1 cellular context compared by ENCODE assay signal in genomic region chr5:177311723-177312648, GRCh38.
TF ChIP-seq lines count a peak whose summit lies in the region.

Gene MXD3 (minus strand): TSS chr5:177311898. CDS start chr5:177311830, 68 bp downstream.

TF ChIP-seq in K562, 482 proteins besides CTCF, POLR2A, EP300 and RAD21 (continued from another document and continues in another):
- no peak for TF ChIP-seq ZMIZ1 (IDR thresholded peaks at IDR 0.05; ENCODE audit: low read depth in 2 of 2, low read length in 2 of 2)
- TF ChIP-seq ZNF551 (CRISPR knock-in tag; IDR thresholded peaks at IDR 0.05), result no peak
- TF ChIP-seq ZBTB43 (CRISPR knock-in tag; IDR thresholded peaks at IDR 0.05), result 0 out of 2 replicates have a peak, but pooled peaks have one; percentile 59
- no peak for TF ChIP-seq STAG1 (CRISPR knock-in tag; IDR thresholded peaks at IDR 0.05; ENCODE audit: borderline replicate concordance)
- TF ChIP-seq ZNF778 (CRISPR knock-in tag; IDR thresholded peaks at IDR 0.05), result no peak
- TF ChIP-seq ZNF23 (CRISPR knock-in tag; IDR thresholded peaks at IDR 0.05), result no peak
- no peak for TF ChIP-seq FOXA1 (IDR thresholded peaks at IDR 0.05; ENCODE audit: borderline replicate concordance)
- no peak for TF ChIP-seq BRD9 (IDR thresholded peaks at IDR 0.05; ENCODE audit: low read depth, partially characterized antibody)
- TF ChIP-seq POLR2H (tag; IDR thresholded peaks at IDR 0.05; ENCODE audit: low read depth), result peak; percentile 40; the same call in 1 of the 2 replicates
- TF ChIP-seq KAT8 (IDR thresholded peaks at IDR 0.05; ENCODE audit: low read depth), result no peak
- peak; percentile 79 for TF ChIP-seq CREM (IDR thresholded peaks at IDR 0.05; ENCODE audit: low read depth)
- no peak for TF ChIP-seq ZNF165 (CRISPR knock-in tag; IDR thresholded peaks at IDR 0.05; ENCODE audit: borderline replicate concordance)
- peak; percentile 72 for TF ChIP-seq KDM5B (IDR thresholded peaks at IDR 0.05; ENCODE audit: insufficient replicate concordance, low read depth, low read length)
- no peak for TF ChIP-seq KAT7 (CRISPR knock-in tag; IDR thresholded peaks at IDR 0.05; ENCODE audit: borderline replicate concordance)
- TF ChIP-seq MCM7 (IDR thresholded peaks at IDR 0.05), result no peak
- no peak for TF ChIP-seq KHSRP (IDR thresholded peaks at IDR 0.05)
- TF ChIP-seq CREB3L1 (IDR thresholded peaks at IDR 0.05; ENCODE audit: borderline replicate concordance, low read depth), result peak; percentile 63; the same call in 1 of the 2 replicates
- no peak for TF ChIP-seq DIDO1 (tag; IDR thresholded peaks at IDR 0.05; ENCODE audit: low read depth)
- peak; percentile 81 for TF ChIP-seq PCBP1 (IDR thresholded peaks at IDR 0.05; ENCODE audit: low read depth, low read length, poor library complexity, severe bottlenecking)
- TF ChIP-seq RBM17 (IDR thresholded peaks at IDR 0.05; ENCODE audit: borderline replicate concordance, low read depth, low read length), result no peak
- peak; percentile 9; the same call in 1 of the 2 replicates for TF ChIP-seq TGIF2 (CRISPR knock-in tag; IDR thresholded peaks at IDR 0.05)
- TF ChIP-seq ZNF507 (tag; conservative IDR thresholded peaks at IDR 0.05), result no peak
- TF ChIP-seq HNRNPLL (IDR thresholded peaks at IDR 0.05; ENCODE audit: low read depth, low read length, poor library complexity, severe bottlenecking), result no peak
- no peak for TF ChIP-seq HDAC6 (IDR thresholded peaks at IDR 0.05; ENCODE audit: low read depth, low read length)
- no peak for TF ChIP-seq HNRNPH1 (optimal IDR thresholded peaks at IDR 0.05; ENCODE audit: low read depth, low read length)
- no peak for TF ChIP-seq CBX5 (IDR thresholded peaks at IDR 0.05; ENCODE audit: borderline replicate concordance, low read depth)
- no peak; the same call in 1 of the 2 replicates for TF ChIP-seq ZNF609 (CRISPR knock-in tag; IDR thresholded peaks at IDR 0.05; ENCODE audit: borderline replicate concordance)
- TF ChIP-seq PHF21A (IDR thresholded peaks at IDR 0.05; ENCODE audit: borderline replicate concordance, low read depth), result no peak
- peak; percentile 62; the same call in 1 of the 2 replicates for TF ChIP-seq JUND (IDR thresholded peaks at IDR 0.05; ENCODE audit: borderline replicate concordance, low read depth, low read length)
- peak; percentile 13; the same call in 1 of the 3 replicates for TF ChIP-seq JUND (tag; IDR thresholded peaks at IDR 0.05; ENCODE audit: borderline replicate concordance, low read depth, low read length)
- TF ChIP-seq IRF1 (CRISPR knock-in tag; IDR thresholded peaks at IDR 0.05; ENCODE audit: borderline replicate concordance), result no peak
- TF ChIP-seq MYBL2 (IDR thresholded peaks at IDR 0.05; ENCODE audit: low read depth), result peak; percentile 98
- peak; percentile 95; the same call in 1 of the 2 replicates for TF ChIP-seq MYBL2 (CRISPR knock-in tag; IDR thresholded peaks at IDR 0.05; ENCODE audit: borderline replicate concordance)
- TF ChIP-seq SOX6 (IDR thresholded peaks at IDR 0.05), result peak; percentile 9; the same call in 1 of the 2 replicates
- TF ChIP-seq HNRNPUL1 (IDR thresholded peaks at IDR 0.05; ENCODE audit: low read length), result no peak
- TF ChIP-seq MBD1 (CRISPR knock-in tag; IDR thresholded peaks at IDR 0.05), result no peak
- no peak for TF ChIP-seq DEAF1 (CRISPR knock-in tag; IDR thresholded peaks at IDR 0.05)
- no peak for TF ChIP-seq SNRNP70 (optimal IDR thresholded peaks at IDR 0.05; ENCODE audit: low read depth, low read length)
- TF ChIP-seq TCF3 (CRISPR knock-in tag; IDR thresholded peaks at IDR 0.05), result no peak
- TF ChIP-seq SMARCC2 (IDR thresholded peaks at IDR 0.05; ENCODE audit: low read depth), result no peak
- no peak for TF ChIP-seq NCOR1 (IDR thresholded peaks at IDR 0.05)
- no peak for TF ChIP-seq RBM39 (optimal IDR thresholded peaks at IDR 0.05; ENCODE audit: low read depth, low read length)
- TF ChIP-seq XRCC5 (IDR thresholded peaks at IDR 0.05; ENCODE audit: low read depth, low read length), result 0 out of 2 replicates have a peak, but pooled peaks have one; percentile 25
- no peak for TF ChIP-seq TSHZ1 (CRISPR knock-in tag; IDR thresholded peaks at IDR 0.05)
- no peak for TF ChIP-seq ESRRB (CRISPR knock-in tag; IDR thresholded peaks at IDR 0.05; ENCODE audit: borderline replicate concordance)
- TF ChIP-seq SPI1 (IDR thresholded peaks at IDR 0.05; ENCODE audit: borderline replicate concordance, low read depth, low read length), result no peak
- TF ChIP-seq TCF7 (IDR thresholded peaks at IDR 0.05; ENCODE audit: borderline replicate concordance), result no peak; the same call in 1 of the 2 replicates
- no peak for TF ChIP-seq SIN3B (IDR thresholded peaks at IDR 0.05; ENCODE audit: low read depth)
- no peak for TF ChIP-seq U2AF1 (optimal IDR thresholded peaks at IDR 0.05; ENCODE audit: low read depth, low read length)
